Comparison of ENCODE assay signal across 1 cellular context in genomic region chr9:129726322-129727160, GRCh38.
TF ChIP-seq lines count a peak whose summit lies in the region.

No MANE protein-coding gene starts in this region.

TF ChIP-seq in HEK293, 187 proteins besides CTCF, POLR2A, EP300 and RAD21 (continued from another document and continues in another):
- TF ChIP-seq ZSCAN5A (tag by site-specific recombination; IDR thresholded peaks at IDR 0.05) = no peak
- TF ChIP-seq ZBTB48 (tag by site-specific recombination; IDR thresholded peaks at IDR 0.05) = no peak
- no peak for TF ChIP-seq YY1 (tag by site-specific recombination; IDR thresholded peaks at IDR 0.05)
- TF ChIP-seq, protein P1, sequence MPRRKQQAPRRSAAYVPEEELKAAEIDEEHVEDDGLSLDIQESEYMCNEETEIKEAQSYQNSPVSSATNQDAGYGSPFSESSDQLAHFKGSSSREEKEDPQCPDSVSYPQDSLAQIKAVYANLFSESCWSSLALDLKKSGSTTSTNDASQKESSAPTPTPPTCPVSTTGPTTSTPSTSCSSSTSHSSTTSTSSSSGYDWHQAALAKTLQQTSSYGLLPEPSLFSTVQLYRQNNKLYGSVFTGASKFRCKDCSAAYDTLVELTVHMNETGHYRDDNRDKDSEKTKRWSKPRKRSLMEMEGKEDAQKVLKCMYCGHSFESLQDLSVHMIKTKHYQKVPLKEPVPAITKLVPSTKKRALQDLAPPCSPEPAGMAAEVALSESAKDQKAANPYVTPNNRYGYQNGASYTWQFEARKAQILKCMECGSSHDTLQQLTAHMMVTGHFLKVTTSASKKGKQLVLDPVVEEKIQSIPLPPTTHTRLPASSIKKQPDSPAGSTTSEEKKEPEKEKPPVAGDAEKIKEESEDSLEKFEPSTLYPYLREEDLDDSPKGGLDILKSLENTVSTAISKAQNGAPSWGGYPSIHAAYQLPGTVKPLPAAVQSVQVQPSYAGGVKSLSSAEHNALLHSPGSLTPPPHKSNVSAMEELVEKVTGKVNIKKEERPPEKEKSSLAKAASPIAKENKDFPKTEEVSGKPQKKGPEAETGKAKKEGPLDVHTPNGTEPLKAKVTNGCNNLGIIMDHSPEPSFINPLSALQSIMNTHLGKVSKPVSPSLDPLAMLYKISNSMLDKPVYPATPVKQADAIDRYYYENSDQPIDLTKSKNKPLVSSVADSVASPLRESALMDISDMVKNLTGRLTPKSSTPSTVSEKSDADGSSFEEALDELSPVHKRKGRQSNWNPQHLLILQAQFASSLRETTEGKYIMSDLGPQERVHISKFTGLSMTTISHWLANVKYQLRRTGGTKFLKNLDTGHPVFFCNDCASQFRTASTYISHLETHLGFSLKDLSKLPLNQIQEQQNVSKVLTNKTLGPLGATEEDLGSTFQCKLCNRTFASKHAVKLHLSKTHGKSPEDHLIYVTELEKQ (tag by site-specific recombination; IDR thresholded peaks at IDR 0.05; ENCODE audit: borderline replicate concordance) = no peak
- peak; percentile 28; the same call in 1 of the 2 replicates for TF ChIP-seq KLF8 (tag by site-specific recombination; IDR thresholded peaks at IDR 0.05)
- TF ChIP-seq FEZF1 (tag by site-specific recombination; IDR thresholded peaks at IDR 0.05) = no peak
- TF ChIP-seq ZNF138 (tag by site-specific recombination; IDR thresholded peaks at IDR 0.05; ENCODE audit: borderline replicate concordance) = no peak
- TF ChIP-seq ZNF626 (tag by site-specific recombination; IDR thresholded peaks at IDR 0.05) = no peak
- TF ChIP-seq IKZF3 (tag by site-specific recombination; IDR thresholded peaks at IDR 0.05) = peak; percentile 67
- no peak for TF ChIP-seq ZNF184 (tag by site-specific recombination; IDR thresholded peaks at IDR 0.05)
- TF ChIP-seq ZNF157 (tag by site-specific recombination; IDR thresholded peaks at IDR 0.05) = no peak
- TF ChIP-seq ZNF747 (tag by site-specific recombination; IDR thresholded peaks at IDR 0.05) = no peak
- no peak for TF ChIP-seq ZNF701 (tag by site-specific recombination; IDR thresholded peaks at IDR 0.05)
- no peak for TF ChIP-seq ELK4 (IDR thresholded peaks at IDR 0.05; ENCODE audit: borderline replicate concordance, low read depth, low read length)
- no peak for TF ChIP-seq SCRT2 (tag by site-specific recombination; IDR thresholded peaks at IDR 0.05)
- no peak for TF ChIP-seq GLI2 (tag by site-specific recombination; IDR thresholded peaks at IDR 0.05; ENCODE audit: borderline replicate concordance, low read depth)
- no peak for TF ChIP-seq BCL11B (tag by site-specific recombination; IDR thresholded peaks at IDR 0.05; ENCODE audit: low read depth)
- no peak for TF ChIP-seq ZNF513 (tag by site-specific recombination; IDR thresholded peaks at IDR 0.05)
- no peak for TF ChIP-seq TRIM28 (IDR thresholded peaks at IDR 0.05; ENCODE audit: borderline replicate concordance, low read length)
- TF ChIP-seq ZBTB8A (tag by site-specific recombination; IDR thresholded peaks at IDR 0.05) = peak; percentile 40; the same call in 1 of the 2 replicates
- no peak for TF ChIP-seq RBAK (tag by site-specific recombination; IDR thresholded peaks at IDR 0.05)
- TF ChIP-seq ZNF341 (tag by site-specific recombination; IDR thresholded peaks at IDR 0.05; ENCODE audit: low read depth) = no peak
- no peak for TF ChIP-seq ZNF623 (tag by site-specific recombination; IDR thresholded peaks at IDR 0.05)
- TF ChIP-seq, protein P2, sequence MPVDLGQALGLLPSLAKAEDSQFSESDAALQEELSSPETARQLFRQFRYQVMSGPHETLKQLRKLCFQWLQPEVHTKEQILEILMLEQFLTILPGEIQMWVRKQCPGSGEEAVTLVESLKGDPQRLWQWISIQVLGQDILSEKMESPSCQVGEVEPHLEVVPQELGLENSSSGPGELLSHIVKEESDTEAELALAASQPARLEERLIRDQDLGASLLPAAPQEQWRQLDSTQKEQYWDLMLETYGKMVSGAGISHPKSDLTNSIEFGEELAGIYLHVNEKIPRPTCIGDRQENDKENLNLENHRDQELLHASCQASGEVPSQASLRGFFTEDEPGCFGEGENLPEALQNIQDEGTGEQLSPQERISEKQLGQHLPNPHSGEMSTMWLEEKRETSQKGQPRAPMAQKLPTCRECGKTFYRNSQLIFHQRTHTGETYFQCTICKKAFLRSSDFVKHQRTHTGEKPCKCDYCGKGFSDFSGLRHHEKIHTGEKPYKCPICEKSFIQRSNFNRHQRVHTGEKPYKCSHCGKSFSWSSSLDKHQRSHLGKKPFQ (tag by site-specific recombination; IDR thresholded peaks at IDR 0.05) = no peak
- TF ChIP-seq ZNF398 (tag by site-specific recombination; IDR thresholded peaks at IDR 0.05) = no peak
- no peak for TF ChIP-seq ZNF629 (tag by site-specific recombination; IDR thresholded peaks at IDR 0.05)
- no peak for TF ChIP-seq ZNF560 (tag by site-specific recombination; IDR thresholded peaks at IDR 0.05; ENCODE audit: borderline replicate concordance)
- no peak for TF ChIP-seq ZNF211 (tag by site-specific recombination; IDR thresholded peaks at IDR 0.05; ENCODE audit: low read depth)
- TF ChIP-seq, protein P3, sequence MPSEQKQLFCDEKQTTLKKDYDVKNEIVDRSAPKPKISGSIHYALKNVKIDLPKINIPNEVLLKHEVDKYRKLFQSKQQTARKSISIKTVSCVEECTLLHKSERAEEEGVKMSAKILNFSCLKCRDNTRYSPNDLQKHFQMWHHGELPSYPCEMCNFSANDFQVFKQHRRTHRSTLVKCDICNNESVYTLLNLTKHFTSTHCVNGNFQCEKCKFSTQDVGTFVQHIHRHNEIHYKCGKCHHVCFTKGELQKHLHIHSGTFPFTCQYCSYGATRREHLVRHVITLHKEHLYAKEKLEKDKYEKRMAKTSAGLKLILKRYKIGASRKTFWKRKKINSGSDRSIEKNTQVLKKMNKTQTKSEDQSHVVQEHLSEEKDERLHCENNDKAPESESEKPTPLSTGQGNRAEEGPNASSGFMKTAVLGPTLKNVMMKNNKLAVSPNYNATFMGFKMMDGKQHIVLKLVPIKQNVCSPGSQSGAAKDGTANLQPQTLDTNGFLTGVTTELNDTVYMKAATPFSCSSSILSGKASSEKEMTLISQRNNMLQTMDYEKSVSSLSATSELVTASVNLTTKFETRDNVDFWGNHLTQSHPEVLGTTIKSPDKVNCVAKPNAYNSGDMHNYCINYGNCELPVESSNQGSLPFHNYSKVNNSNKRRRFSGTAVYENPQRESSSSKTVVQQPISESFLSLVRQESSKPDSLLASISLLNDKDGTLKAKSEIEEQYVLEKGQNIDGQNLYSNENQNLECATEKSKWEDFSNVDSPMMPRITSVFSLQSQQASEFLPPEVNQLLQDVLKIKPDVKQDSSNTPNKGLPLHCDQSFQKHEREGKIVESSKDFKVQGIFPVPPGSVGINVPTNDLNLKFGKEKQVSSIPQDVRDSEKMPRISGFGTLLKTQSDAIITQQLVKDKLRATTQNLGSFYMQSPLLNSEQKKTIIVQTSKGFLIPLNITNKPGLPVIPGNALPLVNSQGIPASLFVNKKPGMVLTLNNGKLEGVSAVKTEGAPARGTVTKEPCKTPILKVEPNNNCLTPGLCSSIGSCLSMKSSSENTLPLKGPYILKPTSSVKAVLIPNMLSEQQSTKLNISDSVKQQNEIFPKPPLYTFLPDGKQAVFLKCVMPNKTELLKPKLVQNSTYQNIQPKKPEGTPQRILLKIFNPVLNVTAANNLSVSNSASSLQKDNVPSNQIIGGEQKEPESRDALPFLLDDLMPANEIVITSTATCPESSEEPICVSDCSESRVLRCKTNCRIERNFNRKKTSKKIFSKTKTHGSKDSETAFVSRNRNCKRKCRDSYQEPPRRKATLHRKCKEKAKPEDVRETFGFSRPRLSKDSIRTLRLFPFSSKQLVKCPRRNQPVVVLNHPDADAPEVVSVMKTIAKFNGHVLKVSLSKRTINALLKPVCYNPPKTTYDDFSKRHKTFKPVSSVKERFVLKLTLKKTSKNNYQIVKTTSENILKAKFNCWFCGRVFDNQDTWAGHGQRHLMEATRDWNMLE (tag by site-specific recombination; conservative IDR thresholded peaks at IDR 0.05; ENCODE audit: low read depth) = no peak
- TF ChIP-seq ZNF239 (tag by site-specific recombination; IDR thresholded peaks at IDR 0.05) = no peak
- TF ChIP-seq ZNF416 (tag by site-specific recombination; IDR thresholded peaks at IDR 0.05) = no peak
- no peak for TF ChIP-seq REPIN1 (tag by site-specific recombination; IDR thresholded peaks at IDR 0.05; ENCODE audit: low read depth)
- TF ChIP-seq, protein P4, sequence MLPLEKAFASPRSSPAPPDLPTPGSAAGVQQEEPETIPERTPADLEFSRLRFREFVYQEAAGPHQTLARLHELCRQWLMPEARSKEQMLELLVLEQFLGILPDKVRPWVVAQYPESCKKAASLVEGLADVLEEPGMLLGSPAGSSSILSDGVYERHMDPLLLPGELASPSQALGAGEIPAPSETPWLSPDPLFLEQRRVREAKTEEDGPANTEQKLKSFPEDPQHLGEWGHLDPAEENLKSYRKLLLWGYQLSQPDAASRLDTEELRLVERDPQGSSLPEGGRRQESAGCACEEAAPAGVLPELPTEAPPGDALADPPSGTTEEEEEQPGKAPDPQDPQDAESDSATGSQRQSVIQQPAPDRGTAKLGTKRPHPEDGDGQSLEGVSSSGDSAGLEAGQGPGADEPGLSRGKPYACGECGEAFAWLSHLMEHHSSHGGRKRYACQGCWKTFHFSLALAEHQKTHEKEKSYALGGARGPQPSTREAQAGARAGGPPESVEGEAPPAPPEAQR (tag by site-specific recombination; IDR thresholded peaks at IDR 0.05) = no peak
- peak; percentile 90 for TF ChIP-seq ZNF2 (tag by site-specific recombination; IDR thresholded peaks at IDR 0.05)
- no peak for TF ChIP-seq ZBTB11 (tag by site-specific recombination; conservative IDR thresholded peaks at IDR 0.05; ENCODE audit: low read depth)
- no peak for TF ChIP-seq HOXC10 (CRISPR knock-in tag; IDR thresholded peaks at IDR 0.05)
- no peak for TF ChIP-seq ZNF169 (tag by site-specific recombination; IDR thresholded peaks at IDR 0.05)
- no peak for TF ChIP-seq GLI4 (tag by site-specific recombination; IDR thresholded peaks at IDR 0.05)
